In the genomic region with DNA sequence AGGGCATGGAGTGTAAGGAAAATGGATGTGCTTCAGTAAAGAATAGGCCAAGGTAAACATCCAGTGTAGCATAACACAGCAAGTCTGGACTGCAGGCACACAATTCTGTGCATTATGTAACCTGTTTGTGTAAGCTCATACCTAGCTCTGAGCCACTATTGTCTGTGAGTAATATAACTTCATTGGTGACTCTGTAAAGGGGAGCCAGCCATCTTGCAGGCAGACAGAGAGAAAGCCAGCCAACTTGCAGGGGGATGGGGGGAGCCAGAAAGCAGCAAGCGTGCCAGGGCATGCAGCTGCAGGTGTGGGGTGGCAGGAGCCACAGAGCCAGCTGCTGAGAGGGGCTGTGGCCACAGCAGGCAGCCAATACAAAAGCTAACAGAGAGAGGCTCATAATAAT, we compare ENCODE assay signal across 16 cellular contexts.
"Had no signal": no experiment of that assay in that cellular context is flagged by ENCODE, and none has a peak within 500 bp of the region (broad histone marks: within the 10 kb centered on the region; RNA-seq: fewer than 3 reads in every experiment).

No MANE protein-coding gene starts in this region.

- H3K9me3 ChIP-seq: thoracic aorta had no signal

- H3K27me3 ChIP-seq: brain microvascular endothelial cell had no signal

- H3K4me3 Mint-ChIP-seq: activated CD4-positive, alpha-beta T cell treated with anti-CD3 and anti-CD28 coated beads, Interleukin-2, amount 10 ng/mL, durations not matched to agents 7 days and 5 days; activated naive CD8-positive, alpha-beta T cell treated with anti-CD3 and anti-CD28 coated beads, Interleukin-2, amount 10 ng/mL, durations not matched to agents 7 days and 5 days; natural killer cell treated with Interleukin-12 subunit alpha and Interleukin-12 subunit beta and Interleukin-15 and Interleukin-18, amount 100 ng/mL, for 72 hours had no signal

- H3K4me1 Mint-ChIP-seq: activated CD4-positive, alpha-beta T cell treated with anti-CD3 and anti-CD28 coated beads, Interleukin-2, amount 10 ng/mL, durations not matched to agents 7 days and 5 days; activated naive CD8-positive, alpha-beta T cell treated with anti-CD3 and anti-CD28 coated beads, Interleukin-2, amount 10 ng/mL, durations not matched to agents 7 days and 5 days had no signal

- DNase-seq: activated CD4-positive, alpha-beta T cell treated with anti-CD3 and anti-CD28 coated beads, Interleukin-2, amount 10 ng/mL, durations not matched to agents 7 days and 5 days; activated CD4-positive, CD25-positive, alpha-beta regulatory T cell; activated CD8-positive, alpha-beta memory T cell treated with anti-CD3 and anti-CD28 coated beads for 24 hours; activated naive CD4-positive, alpha-beta T cell; activated naive CD8-positive, alpha-beta T cell treated with anti-CD3 and anti-CD28 coated beads, Interleukin-2, amount 10 ng/mL, durations not matched to agents 7 days and 5 days; anterior cingulate cortex; brain microvascular endothelial cell; cerebellar nuclear complex; effector CD8-positive, alpha-beta T cell; foreskin melanocyte; kidney glomerular epithelial cell; retina; stimulated activated CD4-positive, alpha-beta T cell treated with anti-CD3 and anti-CD28 coated beads, Interleukin-12 subunit alpha, Interleukin-12 subunit beta, amount 100 ng/mL, for 4 hours; stimulated activated CD4-positive, alpha-beta T cell treated with anti-CD3 and anti-CD28 coated beads, Interleukin-2, amount 100 ng/mL, for 24 hours had no signal

- H3K9me3 Mint-ChIP-seq: activated CD4-positive, alpha-beta T cell treated with anti-CD3 and anti-CD28 coated beads, Interleukin-2, amount 10 ng/mL, durations not matched to agents 7 days and 5 days; activated naive CD8-positive, alpha-beta T cell treated with anti-CD3 and anti-CD28 coated beads, Interleukin-2, amount 10 ng/mL, durations not matched to agents 7 days and 5 days had no signal

- H3K27ac ChIP-seq: brain microvascular endothelial cell, thoracic aorta had no signal

- H3K36me3 ChIP-seq: brain microvascular endothelial cell, thoracic aorta had no signal

- H3K4me3 ChIP-seq: thoracic aorta had no signal

- H3K27ac Mint-ChIP-seq: activated CD4-positive, alpha-beta T cell treated with anti-CD3 and anti-CD28 coated beads, Interleukin-2, amount 10 ng/mL, durations not matched to agents 7 days and 5 days; activated naive CD8-positive, alpha-beta T cell treated with anti-CD3 and anti-CD28 coated beads, Interleukin-2, amount 10 ng/mL, durations not matched to agents 7 days and 5 days; natural killer cell treated with Interleukin-12 subunit alpha and Interleukin-12 subunit beta and Interleukin-15 and Interleukin-18, amount 100 ng/mL, for 72 hours had no signal

- H3K36me3 Mint-ChIP-seq: activated naive CD8-positive, alpha-beta T cell treated with anti-CD3 and anti-CD28 coated beads, Interleukin-2, amount 10 ng/mL, durations not matched to agents 7 days and 5 days had no signal

- ATAC-seq: natural killer cell treated with Interleukin-12 subunit alpha and Interleukin-12 subunit beta and Interleukin-15 and Interleukin-18, amount 100 ng/mL, for 72 hours had no signal

- H3K27me3 Mint-ChIP-seq: activated CD4-positive, alpha-beta T cell treated with anti-CD3 and anti-CD28 coated beads, Interleukin-2, amount 10 ng/mL, durations not matched to agents 7 days and 5 days; activated naive CD8-positive, alpha-beta T cell treated with anti-CD3 and anti-CD28 coated beads, Interleukin-2, amount 10 ng/mL, durations not matched to agents 7 days and 5 days; natural killer cell treated with Interleukin-12 subunit alpha and Interleukin-12 subunit beta and Interleukin-15 and Interleukin-18, amount 100 ng/mL, for 72 hours had no signal
